In genomic region chr20:295804-296203, GRCh38 we compare ENCODE assay signal across 1 cellular context.
TF ChIP-seq lines count a peak whose summit lies in the region.

No MANE protein-coding gene starts in this region.

TF ChIP-seq in K562, 482 proteins besides CTCF, POLR2A, EP300 and RAD21:
- TF ChIP-seq SOX6 (IDR thresholded peaks at IDR 0.05) (0 out of 2 replicates have a peak, but pooled peaks have one; percentile 22), TCF3 (CRISPR knock-in tag; IDR thresholded peaks at IDR 0.05) (0 out of 2 replicates have a peak, but pooled peaks have one; percentile 28), CBFA2T3 (IDR thresholded peaks at IDR 0.05) (peak; percentile 56), TAL1 (IDR thresholded peaks at IDR 0.05) (peak; percentile 14; the same call in 1 of the 2 replicates), PHF21A (IDR thresholded peaks at IDR 0.05; ENCODE audit: borderline replicate concordance, low read depth) (no peak)
TF ChIP-seq in K562: peak in this region for 4.
